26 cellular contexts compared by ENCODE assay signal in genomic region chr2:120969613-120970355, GRCh38.
"Had no signal": no experiment of that assay in that cellular context is flagged by ENCODE, and none has a peak within 500 bp of the region (broad histone marks: within the 10 kb centered on the region; RNA-seq: fewer than 3 reads in every experiment).

No MANE protein-coding gene starts in this region.

- ATAC-seq: activated CD4-positive, alpha-beta T cell treated with anti-CD3 and anti-CD28 coated beads for 36 hours; activated CD8-positive, alpha-beta T cell treated with anti-CD3 and anti-CD28 coated beads for 36 hours; activated T-cell treated with anti-CD3 and anti-CD28 coated beads, Interleukin-2, amount 50 U/mL, for 72 hours; Panc1 had no signal

- H3K4me2 ChIP-seq: SK-N-SH had no signal

- H3K4me3 Mint-ChIP-seq: activated CD4-positive, alpha-beta T cell treated with anti-CD3 and anti-CD28 coated beads for 36 hours; activated CD8-positive, alpha-beta T cell treated with anti-CD3 and anti-CD28 coated beads for 36 hours; activated naive CD4-positive, alpha-beta T cell treated with anti-CD3 and anti-CD28 coated beads, Interleukin-2, amount 10 ng/mL, durations not matched to agents 7 days and 5 days; activated naive CD8-positive, alpha-beta T cell treated with anti-CD3 and anti-CD28 coated beads for 36 hours; activated T-cell treated with anti-CD3 and anti-CD28 coated beads, Interleukin-2, amount 50 U/mL, for 72 hours had no signal

- H3K36me3 ChIP-seq: breast epithelium had no signal

- H3K27ac ChIP-seq: breast epithelium, SJCRH30, VCaP had no signal

- H3K4me3 ChIP-seq: breast epithelium, SJCRH30 had no signal

- H3K4me1 Mint-ChIP-seq: activated CD4-positive, alpha-beta T cell treated with anti-CD3 and anti-CD28 coated beads for 36 hours; activated naive CD4-positive, alpha-beta T cell treated with anti-CD3 and anti-CD28 coated beads, Interleukin-2, amount 10 ng/mL, durations not matched to agents 7 days and 5 days; activated naive CD8-positive, alpha-beta T cell treated with anti-CD3 and anti-CD28 coated beads for 36 hours had no signal

- DNase-seq: activated CD4-positive, alpha-beta T cell treated with anti-CD3 and anti-CD28 coated beads for 36 hours; activated CD8-positive, alpha-beta memory T cell treated with anti-CD3 and anti-CD28 coated beads, Interleukin-2, amount 50 U/mL, for 4 hours; activated CD8-positive, alpha-beta T cell treated with anti-CD3 and anti-CD28 coated beads for 36 hours; activated gamma-delta T cell treated with Interleukin-2 at 50 U/mL for 16 hours; activated naive CD4-positive, alpha-beta T cell treated with anti-CD3 and anti-CD28 coated beads, Interleukin-2, amount 10 ng/mL, durations not matched to agents 7 days and 5 days; activated naive CD8-positive, alpha-beta T cell treated with anti-CD3 and anti-CD28 coated beads for 36 hours; activated T-cell treated with anti-CD3 and anti-CD28 coated beads, Interleukin-2, amount 50 U/mL, for 72 hours; central memory CD4-positive, alpha-beta T cell; KG1; NCI-H1105; NCI-H1436; NCI-H1694 treated with DMSO at 0.1 percent for 48 hours; NCI-H2029 treated with DMSO at 0.1 percent for 48 hours; NCI-H510A treated with DMSO at 0.1 percent for 48 hours; NCI-H69; NK-92 treated with Interleukin-12 subunit alpha and Interleukin-12 subunit beta, amount 100 ng/mL, for 24 hours; OCI-M1; Right ventricle myocardium superior; RPMI8226; SJCRH30; SK-N-SH; T-helper 1 cell had no signal

- H3K9me3 Mint-ChIP-seq: activated CD8-positive, alpha-beta T cell treated with anti-CD3 and anti-CD28 coated beads for 36 hours; activated naive CD4-positive, alpha-beta T cell treated with anti-CD3 and anti-CD28 coated beads, Interleukin-2, amount 10 ng/mL, durations not matched to agents 7 days and 5 days; activated naive CD8-positive, alpha-beta T cell treated with anti-CD3 and anti-CD28 coated beads for 36 hours; activated T-cell treated with anti-CD3 and anti-CD28 coated beads, Interleukin-2, amount 50 U/mL, for 72 hours; activated T-helper 2 cell treated with anti-CD3 and anti-CD28 coated beads, Interferon-gamma antibody, Interleukin-2, Interleukin-4, amounts not matched to agents 10 μg/mL and 5 μg/mL and 100 μg/mL, durations not matched to agents 14 hours and 24 hours and 36 hours had no signal

- H3K27ac Mint-ChIP-seq: activated CD4-positive, alpha-beta T cell treated with anti-CD3 and anti-CD28 coated beads for 36 hours; activated CD8-positive, alpha-beta T cell treated with anti-CD3 and anti-CD28 coated beads for 36 hours; activated naive CD4-positive, alpha-beta T cell treated with anti-CD3 and anti-CD28 coated beads, Interleukin-2, amount 10 ng/mL, durations not matched to agents 7 days and 5 days; activated naive CD8-positive, alpha-beta T cell treated with anti-CD3 and anti-CD28 coated beads for 36 hours; activated T-cell treated with anti-CD3 and anti-CD28 coated beads, Interleukin-2, amount 50 U/mL, for 72 hours; activated T-helper 2 cell treated with anti-CD3 and anti-CD28 coated beads, Interferon-gamma antibody, Interleukin-2, Interleukin-4, amounts not matched to agents 10 μg/mL and 5 μg/mL and 100 μg/mL, durations not matched to agents 14 hours and 24 hours and 36 hours had no signal

- H3K27me3 ChIP-seq: breast epithelium, SJCRH30 had no signal

- H3K4me1 ChIP-seq: breast epithelium, SJCRH30 had no signal

- H3K27me3 Mint-ChIP-seq: activated CD4-positive, alpha-beta T cell treated with anti-CD3 and anti-CD28 coated beads for 36 hours; activated CD8-positive, alpha-beta T cell treated with anti-CD3 and anti-CD28 coated beads for 36 hours; activated naive CD4-positive, alpha-beta T cell treated with anti-CD3 and anti-CD28 coated beads, Interleukin-2, amount 10 ng/mL, durations not matched to agents 7 days and 5 days; activated naive CD8-positive, alpha-beta T cell treated with anti-CD3 and anti-CD28 coated beads for 36 hours had no signal

- H3K36me3 Mint-ChIP-seq: activated naive CD4-positive, alpha-beta T cell treated with anti-CD3 and anti-CD28 coated beads, Interleukin-2, amount 10 ng/mL, durations not matched to agents 7 days and 5 days; activated naive CD8-positive, alpha-beta T cell treated with anti-CD3 and anti-CD28 coated beads for 36 hours had no signal

- H3K9ac ChIP-seq: SK-N-SH had no signal

- H3K9me3 ChIP-seq: breast epithelium, SJCRH30, SK-N-SH had no signal
